Comparison of ENCODE assay signal across 10 cellular contexts in the genomic region with DNA sequence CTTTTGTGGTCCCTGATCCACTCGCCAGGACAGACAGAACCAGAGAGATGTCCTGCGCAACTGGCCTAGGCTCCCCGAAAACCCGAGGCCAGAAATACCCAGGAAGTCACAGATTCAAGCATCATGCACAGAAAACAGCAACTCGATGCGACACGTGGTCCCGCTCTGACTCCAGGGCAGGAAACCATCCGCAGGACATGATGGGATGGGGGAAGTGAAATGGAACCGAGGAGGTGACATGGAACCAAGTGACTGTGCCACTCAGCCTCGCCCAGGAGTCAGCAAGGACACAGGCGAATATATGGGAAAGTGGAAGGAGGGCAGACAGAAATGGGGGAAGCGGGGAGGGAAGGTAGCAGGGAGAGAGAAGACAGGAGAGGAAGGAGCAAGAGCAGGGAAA. TPM values are rescaled to one million over a fixed set of nuclear protein-coding genes. Genes with fewer than 3 reads are reported as not detected.
A peak's percentile ranks its signal among the peaks of the same experiment; 100 is the strongest.
DNase-seq lines count a peak whose midpoint lies in the region; ATAC-seq lines count a peak whose summit lies in the region.
"Had no signal": no experiment of that assay in that cellular context is flagged by ENCODE, and none has a peak within 500 bp of the region (broad histone marks: within the 10 kb centered on the region; RNA-seq: fewer than 3 reads in every experiment).

No MANE protein-coding gene starts in this region.

- H3K36me3 ChIP-seq in HUES48 (ENCODE audit: control insufficient read depth, insufficient read depth, low read length) (no peaks in the 10 kb centered on the region; the same call in 1 of the 2 replicates), iPS-20b (ENCODE audit: insufficient read depth, low read depth, low read length) (no peaks in the 10 kb centered on the region), skeletal muscle satellite cell (ENCODE audit: insufficient read depth, low read length) (peaks cover 4% of the 10 kb centered on the region)

- peak overlapping the region; percentile 79 for H3K4me2 ChIP-seq in skeletal muscle satellite cell (ENCODE audit: low read length)

- H3K4me3 ChIP-seq in HUES48 (ENCODE audit: low read depth, low read length), result peak overlapping the region; percentile 98; the same call in 1 of the 2 replicates
- H3K4me3 ChIP-seq in iPS-20b (ENCODE audit: low read length), result peak overlapping the region; percentile 85; the same call in 1 of the 2 replicates
- peak overlapping the region; percentile 97 for H3K4me3 ChIP-seq in skeletal muscle satellite cell (ENCODE audit: low read length)
- H3K4me3 ChIP-seq: K562 had no signal

- no peak overlapping the region for H3K27ac Mint-ChIP-seq in activated T-helper 1 cell treated with anti-CD3 and anti-CD28 coated beads, Interleukin-12 subunit alpha, Interleukin-12 subunit beta, Interleukin-2, Interleukin-4 antibody, amounts not matched to agents 30 ng/mL and 10 ng/mL and 1 ng/mL, durations not matched to agents 14 hours and 24 hours and 36 hours

- H3K27ac ChIP-seq in HUES48 (ENCODE audit: low read depth, low read length) (no peak overlapping the region), iPS-20b (ENCODE audit: low read length) (no peak overlapping the region)

- intact Hi-C loops in activated T-helper 1 cell treated with anti-CD3 and anti-CD28 coated beads, Interleukin-12 subunit alpha, Interleukin-12 subunit beta, Interleukin-2, Interleukin-4 antibody, amounts not matched to agents 30 ng/mL and 10 ng/mL and 1 ng/mL, durations not matched to agents 14 hours and 24 hours and 36 hours (cut with micrococcal nuclease), result no loop called here

- H3K4me3 Mint-ChIP-seq in activated T-helper 1 cell treated with anti-CD3 and anti-CD28 coated beads, Interleukin-12 subunit alpha, Interleukin-12 subunit beta, Interleukin-2, Interleukin-4 antibody, amounts not matched to agents 30 ng/mL and 10 ng/mL and 1 ng/mL, durations not matched to agents 14 hours and 24 hours and 36 hours, result peak overlapping the region; percentile 66

- peaks cover 4% of the 10 kb centered on the region; the same call in 1 of the 2 replicates for H3K4me1 ChIP-seq in HUES48 (ENCODE audit: control insufficient read depth, insufficient read depth, low read length)
- H3K4me1 ChIP-seq in iPS-20b (ENCODE audit: insufficient read depth, low read length), result no peaks in the 10 kb centered on the region
- no peaks in the 10 kb centered on the region for H3K4me1 ChIP-seq in skeletal muscle satellite cell (ENCODE audit: control insufficient read depth, insufficient read depth, low read length)

- H3K27me3 Mint-ChIP-seq in activated T-helper 1 cell treated with anti-CD3 and anti-CD28 coated beads, Interleukin-12 subunit alpha, Interleukin-12 subunit beta, Interleukin-2, Interleukin-4 antibody, amounts not matched to agents 30 ng/mL and 10 ng/mL and 1 ng/mL, durations not matched to agents 14 hours and 24 hours and 36 hours (ENCODE audit: insufficient read depth), result no peaks in the 10 kb centered on the region

- H3K9me3 ChIP-seq in HUES48 (ENCODE audit: control insufficient read depth, insufficient read depth, low read length) (peaks cover 16% of the 10 kb centered on the region), iPS-20b (ENCODE audit: insufficient read depth, low read depth, low read length) (peaks cover 47% of the 10 kb centered on the region), skeletal muscle satellite cell (replicated peaks; ENCODE audit: low read length) (peaks cover 25% of the 10 kb centered on the region)

- DNase-seq in activated T-helper 1 cell treated with anti-CD3 and anti-CD28 coated beads, Interleukin-12 subunit alpha, Interleukin-12 subunit beta, Interleukin-2, Interleukin-4 antibody, amounts not matched to agents 30 ng/mL and 10 ng/mL and 1 ng/mL, durations not matched to agents 14 hours and 24 hours and 36 hours (ENCODE audit: low spot score), result no peak
- DNase-seq in dedifferentiated amniotic fluid mesenchymal stem cell (ENCODE audit: extremely low spot score) (no peak), NCI-H1930 (lab: John Stamatoyannopoulos, UW) (no peak)
- DNase-seq: NCI-H748 treated with DMSO at 0.1 percent for 48 hours; stimulated activated naive CD4-positive, alpha-beta T cell treated with Interleukin-2 at 50 U/mL for 16 hours had no signal

- H3K36me3 Mint-ChIP-seq in activated T-helper 1 cell treated with anti-CD3 and anti-CD28 coated beads, Interleukin-12 subunit alpha, Interleukin-12 subunit beta, Interleukin-2, Interleukin-4 antibody, amounts not matched to agents 30 ng/mL and 10 ng/mL and 1 ng/mL, durations not matched to agents 14 hours and 24 hours and 36 hours (ENCODE audit: low read depth), result peaks cover 4% of the 10 kb centered on the region

- ATAC-seq in HG02678 (IDR thresholded peaks at IDR 0.05; ENCODE audit: unreplicated experiment), result no peak

- H3K9ac ChIP-seq in HUES48 (ENCODE audit: low read depth, low read length) (no peak overlapping the region), iPS-20b (ENCODE audit: low read depth, low read length) (no peak overlapping the region), skeletal muscle satellite cell (ENCODE audit: low read depth, low read length) (no peak overlapping the region)

- peaks cover 5% of the 10 kb centered on the region for H3K4me1 Mint-ChIP-seq in activated T-helper 1 cell treated with anti-CD3 and anti-CD28 coated beads, Interleukin-12 subunit alpha, Interleukin-12 subunit beta, Interleukin-2, Interleukin-4 antibody, amounts not matched to agents 30 ng/mL and 10 ng/mL and 1 ng/mL, durations not matched to agents 14 hours and 24 hours and 36 hours (ENCODE audit: low read depth)

- H3K9me3 Mint-ChIP-seq in activated T-helper 1 cell treated with anti-CD3 and anti-CD28 coated beads, Interleukin-12 subunit alpha, Interleukin-12 subunit beta, Interleukin-2, Interleukin-4 antibody, amounts not matched to agents 30 ng/mL and 10 ng/mL and 1 ng/mL, durations not matched to agents 14 hours and 24 hours and 36 hours, result peaks cover 26% of the 10 kb centered on the region

- H3K27me3 ChIP-seq in HUES48 (ENCODE audit: control insufficient read depth, insufficient read depth, low read length), result no peaks in the 10 kb centered on the region
- H3K27me3 ChIP-seq in iPS-20b (ENCODE audit: insufficient read depth, low read length), result no peaks in the 10 kb centered on the region
- no peaks in the 10 kb centered on the region for H3K27me3 ChIP-seq in skeletal muscle satellite cell (ENCODE audit: control insufficient read depth, insufficient read depth, low read length)

RNA-seq across cellular contexts. Expression of gene ZSCAN18, which starts 1.1 kb away (rescaled TPM):
- total RNA-seq in activated T-helper 1 cell treated with anti-CD3 and anti-CD28 coated beads, Interleukin-12 subunit alpha, Interleukin-12 subunit beta, Interleukin-2, Interleukin-4 antibody, amounts not matched to agents 30 ng/mL and 10 ng/mL and 1 ng/mL, durations not matched to agents 14 hours and 24 hours and 36 hours, result 2.0 and 2.3 TPM in 2 replicates
- 21.6 and 44.6 TPM in 2 replicates for total RNA-seq in skeletal muscle satellite cell (2012; rRNA removed)

RNA-seq across cellular contexts. Expression of gene ZNF135, which starts 37.8 kb away (rescaled TPM):
- total RNA-seq in activated T-helper 1 cell treated with anti-CD3 and anti-CD28 coated beads, Interleukin-12 subunit alpha, Interleukin-12 subunit beta, Interleukin-2, Interleukin-4 antibody, amounts not matched to agents 30 ng/mL and 10 ng/mL and 1 ng/mL, durations not matched to agents 14 hours and 24 hours and 36 hours, result 0.05 and 0.16 TPM in 2 replicates
- total RNA-seq in skeletal muscle satellite cell (2012; rRNA removed), result 2.0 and 3.5 TPM in 2 replicates
- total RNA-seq: K562 had no signal

RNA-seq across cellular contexts. Expression of gene ZNF329, which starts 53.7 kb away (rescaled TPM):
- 1.6 and 1.9 TPM in 2 replicates for total RNA-seq in activated T-helper 1 cell treated with anti-CD3 and anti-CD28 coated beads, Interleukin-12 subunit alpha, Interleukin-12 subunit beta, Interleukin-2, Interleukin-4 antibody, amounts not matched to agents 30 ng/mL and 10 ng/mL and 1 ng/mL, durations not matched to agents 14 hours and 24 hours and 36 hours
- total RNA-seq in skeletal muscle satellite cell (2012; rRNA removed), result 10.3 and 11.4 TPM in 2 replicates
